ENCODE assay signal across 1 cellular context in genomic region chr13:51768976-51769375, GRCh38.
TF ChIP-seq lines count a peak whose summit lies in the region.

No MANE protein-coding gene starts in this region.

TF ChIP-seq in GM23338, 12 proteins besides CTCF, POLR2A, EP300 and RAD21 (continued from another document):
- no peak for TF ChIP-seq ZNF462 (CRISPR knock-in tag; IDR thresholded peaks at IDR 0.05)
